Comparison of ENCODE assay signal across 1 cellular context in genomic region chr16:75105306-75106061, GRCh38.
TF ChIP-seq lines count a peak whose summit lies in the region.

No MANE protein-coding gene starts in this region.

TF ChIP-seq in H1, 55 proteins besides CTCF, POLR2A, EP300 and RAD21 (continued from another document):
- TF ChIP-seq CHD7 (IDR thresholded peaks at IDR 0.05; ENCODE audit: insufficient replicate concordance, low read length) (no peak), CBX8 (IDR thresholded peaks at IDR 0.05; ENCODE audit: borderline replicate concordance, low read depth, low read length) (no peak), USF2 (IDR thresholded peaks at IDR 0.05; ENCODE audit: low read length) (no peak), GTF2F1 (IDR thresholded peaks at IDR 0.05; ENCODE audit: borderline replicate concordance, low read depth, low read length) (no peak), JUN (IDR thresholded peaks at IDR 0.05; ENCODE audit: low read depth, low read length) (no peak), MAX (IDR thresholded peaks at IDR 0.05) (no peak), TAF1 (IDR thresholded peaks at IDR 0.05; ENCODE audit: low read depth, low read length) (no peak), CHD1 (IDR thresholded peaks at IDR 0.05; ENCODE audit: low read depth, low read length) (no peak), BACH1 (IDR thresholded peaks at IDR 0.05; ENCODE audit: low read length) (no peak), RFX5 (IDR thresholded peaks at IDR 0.05; ENCODE audit: borderline replicate concordance, low read depth, low read length) (no peak), KDM5A (IDR thresholded peaks at IDR 0.05; ENCODE audit: low read length) (no peak), HDAC2 (IDR thresholded peaks at IDR 0.05; ENCODE audit: borderline replicate concordance in 1 of 2, low read depth in 2 of 2, low read length in 2 of 2) (no peak), FOSL1 (IDR thresholded peaks at IDR 0.05; ENCODE audit: insufficient read depth, low read depth, low read length) (no peak), EGR1 (IDR thresholded peaks at IDR 0.05; ENCODE audit: borderline replicate concordance, low read depth, low read length) (no peak), YY1 (IDR thresholded peaks at IDR 0.05; ENCODE audit: low read depth, low read length) (no peak)
